In the genomic region with DNA sequence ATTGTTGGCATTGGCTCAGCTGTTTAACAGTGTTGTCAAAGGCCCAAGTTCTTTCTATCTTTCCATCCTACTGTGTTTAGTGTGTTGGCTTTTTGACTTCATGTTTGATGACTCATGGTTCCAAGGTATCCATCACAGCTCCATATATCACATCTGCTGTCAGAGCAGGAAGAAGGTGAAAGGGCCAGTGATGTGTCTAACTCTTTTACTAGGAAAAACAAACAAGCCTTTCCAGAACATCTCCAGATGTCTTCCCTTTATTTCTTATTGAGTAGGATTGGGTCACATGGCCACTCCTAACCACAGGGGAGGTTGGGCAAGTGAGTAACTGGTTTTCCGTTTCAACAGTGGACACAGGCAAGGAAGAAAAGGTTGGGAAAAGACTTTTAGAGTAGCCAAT, we compare ENCODE assay signal across 12 cellular contexts.
DNase-seq lines count a peak whose midpoint lies in the region; FAIRE-seq and TF ChIP-seq lines count a peak whose summit lies in the region.
"Had no signal": no experiment of that assay in that cellular context is flagged by ENCODE, and none has a peak within 500 bp of the region (broad histone marks: within the 10 kb centered on the region; RNA-seq: fewer than 3 reads in every experiment).

No MANE protein-coding gene starts in this region.

- POLR2A ChIA-PET in PC-9 (lab: Charles Lee; ENCODE audit: unreplicated experiment), result no interaction called here

- DNase-seq in GM04504 (ENCODE audit: low read depth) (peak; percentile 53), PC-9 (peak; percentile 9 to 84), fibroblast of peridontal ligament (ENCODE audit: extremely low read depth) (peak; percentile 61), skeletal muscle cell (ENCODE audit: low read depth) (peak; percentile 81), frontal cortex (ENCODE audit: low spot score in 2 of 2) (no peak), NCI-H2029 treated with DMSO at 0.1 percent for 48 hours (lab: John Stamatoyannopoulos, UW) (no peak), amygdala (lab: John Stamatoyannopoulos, UW) (no peak)
- DNase-seq in stimulated activated naive CD4-positive, alpha-beta T cell (lab: John Stamatoyannopoulos, UW), result no peak
- DNase-seq: activated naive CD8-positive, alpha-beta T cell treated with anti-CD3 and anti-CD28 coated beads, Interleukin-2, amount 10 ng/mL, durations not matched to agents 7 days and 5 days; midbrain; MV-4-11; NCI-H510A had no signal

- H3K4me1 ChIP-seq in PC-9 (replicated peaks; ENCODE audit: insufficient read depth), result peaks cover 17% of the 10 kb centered on the region

- H3K27me3 ChIP-seq in PC-9 (ENCODE audit: insufficient read depth, low read depth), result no peaks in the 10 kb centered on the region

- H3F3A ChIP-seq in PC-9 (ENCODE audit: insufficient read depth, low read depth), result peaks cover 13% of the 10 kb centered on the region; the same call in 1 of the 2 replicates

- no peak for TF ChIP-seq CTCF in PC-9 (conservative IDR thresholded peaks at IDR 0.05)

- CTCF ChIA-PET in PC-9 (lab: Charles Lee), result interaction anchor here (0.6 kb wide), 1 partner anchor 1778 kb away, joined by 3 read pairs; no protein-coding TSS in a partner anchor

- peak overlapping the region; percentile 47 for H3K4me2 ChIP-seq in PC-9

- H3K4me3 ChIP-seq in PC-9, result no peak overlapping the region
- no peak overlapping the region for H3K4me3 ChIP-seq in skeletal muscle cell (ENCODE audit: low read depth, low read length)

- peak overlapping the region; percentile 69 for H3K27ac ChIP-seq in PC-9

- H3K36me3 ChIP-seq in PC-9 (ENCODE audit: low read depth), result no peaks in the 10 kb centered on the region

- H2AFZ ChIP-seq in PC-9, result no peak overlapping the region

- H3K79me2 ChIP-seq in PC-9 (ENCODE audit: low read depth), result no peaks in the 10 kb centered on the region

- H4K20me1 ChIP-seq in PC-9 (ENCODE audit: insufficient read depth), result no peaks in the 10 kb centered on the region

- BruUV-seq in PC-9 (replicated peaks; lab: Mats Ljungman, UMichigan), result no TSS peak

- H3K9me2 ChIP-seq in PC-9 (ENCODE audit: insufficient read depth), result no peaks in the 10 kb centered on the region

- intact Hi-C loops in PC-9 (cut with micrococcal nuclease; ENCODE audit: unreplicated experiment), result loop anchor here (1.0 kb wide), 1 partner anchor 37 kb away; no protein-coding TSS in a partner anchor

- FAIRE-seq in frontal cortex (lab: Jason Lieb, UNC), result no peak

- no peaks in the 10 kb centered on the region for H3K9me3 ChIP-seq in PC-9 (ENCODE audit: insufficient read depth, low read depth)

Comparison
In these comparisons a context has a peak if more than half of its experiments do, and no peak if none do; other contexts are left out.
1. DNase-seq: peak in GM04504 (single experiment), PC-9 (2 of 2), fibroblast of peridontal ligament (single experiment) and skeletal muscle cell (single experiment); none in frontal cortex (0 of 2), NCI-H2029 treated with DMSO at 0.1 percent for 48 hours (single experiment), amygdala (0 of 56) and stimulated activated naive CD4-positive, alpha-beta T cell (0 of 6).